Comparison of ENCODE assay signal across 8 cellular contexts in genomic region chr3:75434937-75435778, GRCh38.
DNase-seq lines count a peak whose midpoint lies in the region; ATAC-seq lines count a peak whose summit lies in the region.
"Not testable (repeated sequence)": the region's sequence is repeated elsewhere in the genome, so short reads cannot be mapped to it uniquely, and the experiment has no call there.

No MANE protein-coding gene starts in this region.

- CTCF ChIA-PET in activated CD8-positive, alpha-beta memory T cell treated with anti-CD3 and anti-CD28 coated beads, Interleukin-2, amount 10 ng/mL, durations not matched to agents 7 days and 5 days (lab: Charles Lee) = interaction anchor here (1.2 to 1.4 kb wide), 2 partner anchors 10 to 13 kb away, joined by 3 read pairs; no protein-coding TSS in a partner anchor

- peak; percentile 100 for ATAC-seq in CD4-positive, CD25-positive, alpha-beta regulatory T cell (ENCODE audit: low read depth in 2 of 2)
- peak; percentile 99 for ATAC-seq in GM21360 (IDR thresholded peaks at IDR 0.05; ENCODE audit: unreplicated experiment)
- ATAC-seq in activated CD8-positive, alpha-beta memory T cell treated with anti-CD3 and anti-CD28 coated beads, Interleukin-2, amount 10 ng/mL, durations not matched to agents 7 days and 5 days = peak; percentile 100

- not testable (repeated sequence) for H3K36me3 ChIP-seq in CD4-positive, CD25-positive, alpha-beta regulatory T cell (ENCODE audit: control insufficient read depth, insufficient read depth, low read length); effector memory CD4-positive, alpha-beta T cell (ENCODE audit: control insufficient read depth, insufficient read depth, low read length)

- not testable (repeated sequence) for H3K9me3 Mint-ChIP-seq in CD4-positive, CD25-positive, alpha-beta regulatory T cell; activated CD8-positive, alpha-beta memory T cell treated with anti-CD3 and anti-CD28 coated beads, Interleukin-2, amount 10 ng/mL, durations not matched to agents 7 days and 5 days (ENCODE audit: low read depth)

- H3K4me1 Mint-ChIP-seq in CD4-positive, CD25-positive, alpha-beta regulatory T cell = peaks cover 0 to 26% (median 10%) of the 10 kb centered on the region in 4 donors
- peaks cover 24% of the 10 kb centered on the region for H3K4me1 Mint-ChIP-seq in activated CD8-positive, alpha-beta memory T cell treated with anti-CD3 and anti-CD28 coated beads, Interleukin-2, amount 10 ng/mL, durations not matched to agents 7 days and 5 days

- not testable (repeated sequence) for H3K27me3 Mint-ChIP-seq in CD4-positive, CD25-positive, alpha-beta regulatory T cell; activated CD8-positive, alpha-beta memory T cell treated with anti-CD3 and anti-CD28 coated beads, Interleukin-2, amount 10 ng/mL, durations not matched to agents 7 days and 5 days

- DNase-seq in CD4-positive, CD25-positive, alpha-beta regulatory T cell = peak; percentile 94 to 97 (median 97)
- DNase-seq in HS-5 (ENCODE audit: low read depth) = peak; percentile 83
- peak; percentile 92 for DNase-seq in NOMO-1 treated with DMSO at 0.1 percent for 48 hours (lab: John Stamatoyannopoulos, UW; ENCODE audit: unreplicated experiment)
- peak; percentile 98 for DNase-seq in activated CD8-positive, alpha-beta memory T cell treated with anti-CD3 and anti-CD28 coated beads, Interleukin-2, amount 10 ng/mL, durations not matched to agents 7 days and 5 days
- DNase-seq in effector memory CD4-positive, alpha-beta T cell = peak; percentile 93 to 97 (median 96)
- DNase-seq in medulla oblongata (ENCODE audit: extremely low spot score) = peak; percentile 98
- peak; percentile 96 to 99 (median 96) for DNase-seq in stimulated activated CD4-positive, alpha-beta T cell treated with anti-CD3 and anti-CD28 coated beads, TNF-alpha, amount 100 ng/mL, for 4 hours (ENCODE audit: low read depth in 3 of 3)

- H3K36me3 Mint-ChIP-seq in CD4-positive, CD25-positive, alpha-beta regulatory T cell; activated CD8-positive, alpha-beta memory T cell treated with anti-CD3 and anti-CD28 coated beads, Interleukin-2, amount 10 ng/mL, durations not matched to agents 7 days and 5 days: not testable (repeated sequence)

- peak overlapping the region; percentile 51 for H3K4me3 ChIP-seq in CD4-positive, CD25-positive, alpha-beta regulatory T cell (ENCODE audit: low read depth, low read length)
- peak overlapping the region; percentile 77 for H3K4me3 ChIP-seq in effector memory CD4-positive, alpha-beta T cell (ENCODE audit: insufficient read depth, low read depth, low read length, poor library complexity, severe bottlenecking)

- H3K27ac ChIP-seq in CD4-positive, CD25-positive, alpha-beta regulatory T cell (ENCODE audit: insufficient read depth, low read length, poor library complexity, severe bottlenecking) = peak overlapping the region; percentile 86
- peak overlapping the region; percentile 75 for H3K27ac ChIP-seq in effector memory CD4-positive, alpha-beta T cell (ENCODE audit: insufficient read depth, low read length, poor library complexity, severe bottlenecking)

- H3K27me3 ChIP-seq in CD4-positive, CD25-positive, alpha-beta regulatory T cell (ENCODE audit: control insufficient read depth, insufficient read depth, low read length); effector memory CD4-positive, alpha-beta T cell (replicated peaks; ENCODE audit: control insufficient read depth, insufficient read depth, low read length, poor library complexity, severe bottlenecking): not testable (repeated sequence)

- H3K9me3 ChIP-seq in CD4-positive, CD25-positive, alpha-beta regulatory T cell (ENCODE audit: control insufficient read depth in 2 of 2, low read length in 2 of 2); effector memory CD4-positive, alpha-beta T cell (ENCODE audit: control insufficient read depth, low read length): not testable (repeated sequence)

- H3K27ac Mint-ChIP-seq in CD4-positive, CD25-positive, alpha-beta regulatory T cell = peak overlapping the region; percentile 94 to 100 (median 98)
- peak overlapping the region; percentile 100 for H3K27ac Mint-ChIP-seq in activated CD8-positive, alpha-beta memory T cell treated with anti-CD3 and anti-CD28 coated beads, Interleukin-2, amount 10 ng/mL, durations not matched to agents 7 days and 5 days

- H3K4me1 ChIP-seq in CD4-positive, CD25-positive, alpha-beta regulatory T cell (ENCODE audit: control insufficient read depth, insufficient read depth, low read length, poor library complexity, severe bottlenecking); effector memory CD4-positive, alpha-beta T cell (ENCODE audit: control insufficient read depth, insufficient read depth, low read length, poor library complexity, severe bottlenecking): not testable (repeated sequence)

- peak overlapping the region; percentile 94 to 100 (median 98) for H3K4me3 Mint-ChIP-seq in CD4-positive, CD25-positive, alpha-beta regulatory T cell
- peak overlapping the region; percentile 94 for H3K4me3 Mint-ChIP-seq in activated CD8-positive, alpha-beta memory T cell treated with anti-CD3 and anti-CD28 coated beads, Interleukin-2, amount 10 ng/mL, durations not matched to agents 7 days and 5 days

Comparison
In these comparisons a context has a peak if more than half of its experiments do, and no peak if none do; other contexts are left out.
1. Peak in every context shown above with its lines: DNase-seq, ATAC-seq, H3K4me3 ChIP-seq and H3K27ac ChIP-seq.